ENCODE assay signal across 1 cellular context in the genomic region with DNA sequence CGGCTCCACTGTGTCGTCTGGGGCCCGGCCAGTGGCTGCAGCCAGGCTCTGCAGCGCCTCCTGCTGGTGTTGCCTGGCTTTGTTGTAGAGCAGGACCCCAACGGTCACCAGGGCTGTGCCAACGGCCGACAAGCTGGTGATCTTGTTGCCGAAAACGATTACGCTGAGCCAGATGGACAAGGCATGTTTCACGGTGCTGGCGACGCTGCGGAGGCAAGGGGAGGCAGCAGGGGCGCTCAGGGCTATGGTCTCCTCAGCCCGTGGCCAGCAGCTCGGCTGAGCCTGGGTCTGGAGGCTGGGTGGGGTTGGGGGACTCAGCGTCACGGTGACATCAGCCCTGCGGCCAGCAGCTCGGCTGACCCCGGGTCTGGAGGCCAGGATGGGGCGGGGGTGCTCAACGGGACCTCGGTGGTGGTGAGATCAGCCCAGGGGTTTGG.
TF ChIP-seq lines count a peak whose summit lies in the region.

No MANE protein-coding gene starts in this region.

TF ChIP-seq in endothelial cell of umbilical vein, 7 proteins besides CTCF, POLR2A, EP300 and RAD21:
- TF ChIP-seq MYC (IDR thresholded peaks at IDR 0.05; ENCODE audit: low read depth, low read length) (no peak), POLR2AphosphoS5 (IDR thresholded peaks at IDR 0.05; ENCODE audit: insufficient read depth, low read depth, low read length) (no peak), FOS (IDR thresholded peaks at IDR 0.05; ENCODE audit: borderline replicate concordance, insufficient read depth, low read length) (no peak), JUN (IDR thresholded peaks at IDR 0.05; ENCODE audit: borderline replicate concordance, insufficient read depth, insufficient read length, low read depth) (no peak), EZH2 (IDR thresholded peaks at IDR 0.05; ENCODE audit: borderline replicate concordance, low read depth, low read length, severe bottlenecking) (no peak), GATA2 (IDR thresholded peaks at IDR 0.05; ENCODE audit: insufficient read depth, insufficient read length, low read depth, low read length) (no peak)
- TF ChIP-seq, protein P1, sequence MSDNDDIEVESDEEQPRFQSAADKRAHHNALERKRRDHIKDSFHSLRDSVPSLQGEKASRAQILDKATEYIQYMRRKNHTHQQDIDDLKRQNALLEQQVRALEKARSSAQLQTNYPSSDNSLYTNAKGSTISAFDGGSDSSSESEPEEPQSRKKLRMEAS (IDR thresholded peaks at IDR 0.05; ENCODE audit: insufficient read depth, insufficient read length): no peak
